15 cellular contexts compared by ENCODE assay signal in genomic region chr11:73198677-73199076, GRCh38. TPM values are rescaled to one million over a fixed set of nuclear protein-coding genes. Genes with fewer than 3 reads are reported as not detected.
DNase-seq lines count a peak whose midpoint lies in the region; ATAC-seq, FAIRE-seq and TF ChIP-seq lines count a peak whose summit lies in the region.
"Had no signal": no experiment of that assay in that cellular context is flagged by ENCODE, and none has a peak within 500 bp of the region (broad histone marks: within the 10 kb centered on the region; RNA-seq: fewer than 3 reads in every experiment).

No MANE protein-coding gene starts in this region.

- intact Hi-C loops in left lung (cut with DNase I) = no loop called here

- peaks cover 18% of the 10 kb centered on the region for H3K4me1 Mint-ChIP-seq in astrocyte (ENCODE audit: low read depth, unreplicated experiment)

- H3K9me3 Mint-ChIP-seq in astrocyte (ENCODE audit: unreplicated experiment) = no peaks in the 10 kb centered on the region

- no peaks in the 10 kb centered on the region for H3K27me3 ChIP-seq in astrocyte (ENCODE audit: insufficient read depth, low read length)
- no peaks in the 10 kb centered on the region for H3K27me3 ChIP-seq in left lung
- H3K27me3 ChIP-seq: BLaER1 had no signal

- H3K27me3 Mint-ChIP-seq in astrocyte (ENCODE audit: low read depth, unreplicated experiment) = peaks cover 12% of the 10 kb centered on the region

- no peak overlapping the region for H3K4me3 ChIP-seq in astrocyte (ENCODE audit: insufficient read depth, low read depth, low read length)
- no peak overlapping the region for H3K4me3 ChIP-seq in left lung
- H3K4me3 ChIP-seq: BLaER1 had no signal

- no peak overlapping the region for H2AFZ ChIP-seq in astrocyte (ENCODE audit: low read depth, low read length)

- DNase-seq in ACHN = peak; percentile 14
- peak; percentile 48 for DNase-seq in HT1080 (ENCODE audit: low read depth)
- DNase-seq in astrocyte (ENCODE audit: low read depth) = peak; percentile 10
- peak in 1 of 2 donors; percentile 12 for DNase-seq in left lung
- no peak for DNase-seq in NCI-H524 treated with DMSO at 0.1 percent for 48 hours (lab: John Stamatoyannopoulos, UW)
- no peak for DNase-seq in UCSD-AML1 (lab: John Stamatoyannopoulos, UW; ENCODE audit: unreplicated experiment)
- no peak for DNase-seq in DMS79 (lab: John Stamatoyannopoulos, UW)
- DNase-seq: anterior cingulate cortex; HCEC 1CT; NCI-H1048; nucleus accumbens; stimulated activated CD4-positive, alpha-beta T cell treated with anti-CD3 and anti-CD28 coated beads, Interleukin-2, amount 100 ng/mL, for 48 hours; T-helper 9 cell had no signal

- H3K9ac ChIP-seq in astrocyte (ENCODE audit: low read length) = no peak overlapping the region
- H3K9ac ChIP-seq: BLaER1 had no signal

- H3K4me2 ChIP-seq in astrocyte (ENCODE audit: low read length) = no peak overlapping the region
- H3K4me2 ChIP-seq: BLaER1 had no signal

- peak; percentile 6 for ATAC-seq in left lung
- no peak for ATAC-seq in HG02678 (IDR thresholded peaks at IDR 0.05; ENCODE audit: unreplicated experiment)

- H3K27ac Mint-ChIP-seq in astrocyte (ENCODE audit: unreplicated experiment) = no peak overlapping the region

- H3K79me2 ChIP-seq in astrocyte (ENCODE audit: insufficient read depth, low read length) = no peaks in the 10 kb centered on the region

- in situ Hi-C loops in ACHN (cut with HindIII; ENCODE audit: low pct_ligation_motif_present, low pct_unique_long_range_greater_than_20kb, low sequenced_read_pairs) = no loop called here

- H3K27ac ChIP-seq in astrocyte (ENCODE audit: low read depth, low read length) (no peak overlapping the region), left lung (peak overlapping the region in 1 of 2 donors; percentile 24)
- H3K27ac ChIP-seq: BLaER1 had no signal

- H3K4me1 ChIP-seq in astrocyte (ENCODE audit: insufficient read depth, low read length) = no peaks in the 10 kb centered on the region
- peaks cover 3 to 50% of the 10 kb centered on the region in 2 donors for H3K4me1 ChIP-seq in left lung

- H3K36me3 ChIP-seq in astrocyte (ENCODE audit: insufficient read depth, low read length) = no peaks in the 10 kb centered on the region
- no peaks in the 10 kb centered on the region for H3K36me3 ChIP-seq in left lung
- H3K36me3 ChIP-seq: BLaER1 had no signal

- TF ChIP-seq CTCF in astrocyte (IDR thresholded peaks at IDR 0.05; ENCODE audit: insufficient read depth, low read depth, low read length) = no peak
- no peak for TF ChIP-seq CTCF in left lung (IDR thresholded peaks at IDR 0.05)

- FAIRE-seq in astrocyte (lab: Jason Lieb, UNC) = no peak

- H3K36me3 Mint-ChIP-seq in astrocyte (ENCODE audit: low read depth, unreplicated experiment) = no peaks in the 10 kb centered on the region

- no peaks in the 10 kb centered on the region for H3K9me3 ChIP-seq in astrocyte (ENCODE audit: insufficient read depth, low read depth, low read length)
- H3K9me3 ChIP-seq in left lung = no peaks in the 10 kb centered on the region
- H3K9me3 ChIP-seq: BLaER1 had no signal

- no peak overlapping the region for H3K4me3 Mint-ChIP-seq in astrocyte (ENCODE audit: unreplicated experiment)

- H4K20me1 ChIP-seq in astrocyte (ENCODE audit: insufficient read depth, low read length) = no peaks in the 10 kb centered on the region
- H4K20me1 ChIP-seq: BLaER1 had no signal

RNA-seq across cellular contexts. Expression of gene P2RY2, which starts 19.4 kb away (rescaled TPM):
- 0.05 TPM in 1 of 2 replicates, not detected in the other for total RNA-seq in HT1080 (2014; rRNA removed; shearing (Covaris generic))
- polyA plus RNA-seq in HT1080 (2015; cell fraction: cytosol; rRNA removed) = not detected in 2 replicates
- 0.07 TPM in 2 replicates for polyA plus RNA-seq in HT1080 (2015; cell fraction: nucleus; rRNA removed)
- total RNA-seq in astrocyte = 0.12 and 0.30 TPM in 2 replicates
- 10 to 100 TPM in 1 of 2 donors, 1 to 10 TPM in 1; 9.3 to 10.3 TPM for total RNA-seq in left lung

RNA-seq across cellular contexts. Expression of gene FCHSD2, which starts 56.6 kb away (rescaled TPM):
- 4.4 and 5.6 TPM in 2 replicates for total RNA-seq in HT1080 (2014; rRNA removed; shearing (Covaris generic))
- 19.3 and 23.9 TPM in 2 replicates for polyA plus RNA-seq in HT1080 (2015; cell fraction: cytosol; rRNA removed)
- 19.2 and 21.3 TPM in 2 replicates for polyA plus RNA-seq in HT1080 (2015; cell fraction: nucleus; rRNA removed)
- total RNA-seq in astrocyte (17.8 and 18.9 TPM in 2 replicates), left lung (10 to 100 TPM; 48.7 to 58.2 TPM)

Comparison
In these comparisons a context has a peak if more than half of its experiments do, and no peak if none do; other contexts are left out.
1. DNase-seq: peak in ACHN (single experiment), HT1080 (single experiment) and astrocyte (single experiment); none in NCI-H524 treated with DMSO at 0.1 percent for 48 hours (single experiment), UCSD-AML1 (single experiment) and DMS79 (single experiment).